ENCODE assay signal across 8 cellular contexts in genomic region chr3:27533718-27534578, GRCh38. TPM values are rescaled to one million over a fixed set of nuclear protein-coding genes. Genes with fewer than 3 reads are reported as not detected.
DNase-seq lines count a peak whose midpoint lies in the region; ATAC-seq and TF ChIP-seq lines count a peak whose summit lies in the region.

No MANE protein-coding gene starts in this region.

- no peak overlapping the region for H3K4me3 Mint-ChIP-seq in neural crest cell
- no peak overlapping the region for H3K4me3 Mint-ChIP-seq in glutamatergic neuron (ENCODE audit: unreplicated experiment)

- H3K27me3 Mint-ChIP-seq in neural crest cell (ENCODE audit: low read depth), result no peaks in the 10 kb centered on the region
- H3K27me3 Mint-ChIP-seq in glutamatergic neuron (ENCODE audit: unreplicated experiment), result peaks cover 3% of the 10 kb centered on the region

- H3K9me3 Mint-ChIP-seq in neural crest cell (no peaks in the 10 kb centered on the region), glutamatergic neuron (ENCODE audit: unreplicated experiment) (no peaks in the 10 kb centered on the region)

- DNase-seq in COLO668 (lab: John Stamatoyannopoulos, UW; ENCODE audit: unreplicated experiment), result peak; percentile 24
- peak; percentile 87 for DNase-seq in LoVo (ENCODE audit: low spot score)
- DNase-seq in activated T-cell treated with anti-CD3 and anti-CD28 coated beads, Interleukin-2, amount 50 U/mL, for 1 hour, result peak; percentile 18
- DNase-seq in fibroblast of peridontal ligament (ENCODE audit: extremely low read depth), result peak; percentile 99
- DNase-seq in neural crest cell (ENCODE audit: low read depth, low spot score), result no peak
- DNase-seq in NCI-H748 (lab: John Stamatoyannopoulos, UW; ENCODE audit: unreplicated experiment), result no peak
- DNase-seq in glutamatergic neuron, result no peak

- H3K36me3 Mint-ChIP-seq in neural crest cell (ENCODE audit: low read depth) (no peaks in the 10 kb centered on the region), glutamatergic neuron (ENCODE audit: unreplicated experiment) (no peaks in the 10 kb centered on the region)

- TF ChIP-seq CTCF in neural crest cell (conservative IDR thresholded peaks at IDR 0.05), result peak; percentile 29
- TF ChIP-seq CTCF in glutamatergic neuron (IDR thresholded peaks at IDR 0.05; ENCODE audit: partially characterized antibody, unreplicated experiment), result no peak

- H3K4me1 Mint-ChIP-seq in neural crest cell (peaks cover 16% of the 10 kb centered on the region), glutamatergic neuron (ENCODE audit: low read depth, unreplicated experiment) (peaks cover 2% of the 10 kb centered on the region)

- H3K27ac Mint-ChIP-seq in neural crest cell (ENCODE audit: unreplicated experiment) (no peak overlapping the region), glutamatergic neuron (ENCODE audit: unreplicated experiment) (no peak overlapping the region)

- peak; percentile 73 for ATAC-seq in GM21423 (IDR thresholded peaks at IDR 0.05; ENCODE audit: unreplicated experiment)

RNA-seq across cellular contexts. Expression of gene SLC4A7, which starts 49.8 kb away (rescaled TPM):
- total RNA-seq in neural crest cell (63.9 and 69.0 TPM in 2 replicates), glutamatergic neuron (ENCODE audit: unreplicated experiment) (67.0 TPM)

Comparison
In these comparisons a context has a peak if more than half of its experiments do, and no peak if none do; other contexts are left out.
1. DNase-seq: peak in COLO668 (single experiment), LoVo (single experiment), activated T-cell treated with anti-CD3 and anti-CD28 coated beads, Interleukin-2, amount 50 U/mL, for 1 hour (single experiment) and fibroblast of peridontal ligament (single experiment); none in neural crest cell (single experiment), NCI-H748 (single experiment) and glutamatergic neuron (single experiment).